Comparison of ENCODE assay signal across 19 cellular contexts in genomic region chr17:36195474-36196098, GRCh38. TPM values are rescaled to one million over a fixed set of nuclear protein-coding genes. Genes with fewer than 3 reads are reported as not detected.
DNase-seq lines count a peak whose midpoint lies in the region; ATAC-seq, FAIRE-seq and TF ChIP-seq lines count a peak whose summit lies in the region.
"Had no signal": no experiment of that assay in that cellular context is flagged by ENCODE, and none has a peak within 500 bp of the region (broad histone marks: within the 10 kb centered on the region; RNA-seq: fewer than 3 reads in every experiment).

No MANE protein-coding gene starts in this region.

- H3K9ac ChIP-seq in BLaER1 (0 out of 2 replicates have a peak overlapping the region, but pooled peaks have one; percentile 19), astrocyte (ENCODE audit: low read length) (no peak overlapping the region)

- TF ChIP-seq CTCF in astrocyte (IDR thresholded peaks at IDR 0.05; ENCODE audit: insufficient read depth, low read depth, low read length), result no peak
- TF ChIP-seq CTCF in esophagus squamous epithelium (IDR thresholded peaks at IDR 0.05), result no peak

- no peak overlapping the region for H3K4me3 ChIP-seq in BLaER1
- H3K4me3 ChIP-seq in astrocyte (ENCODE audit: insufficient read depth, low read depth, low read length), result no peak overlapping the region
- H3K4me3 ChIP-seq in esophagus squamous epithelium, result no peak overlapping the region
- no peak overlapping the region for H3K4me3 ChIP-seq in effector memory CD4-positive, alpha-beta T cell (ENCODE audit: insufficient read depth, low read depth, low read length, poor library complexity, severe bottlenecking)
- H3K4me3 ChIP-seq: hepatocyte had no signal

- TF ChIP-seq POLR2A in GM19099 (IDR thresholded peaks at IDR 0.05; ENCODE audit: extremely low read depth, insufficient read length, low read depth) (peak; percentile 26), esophagus squamous epithelium (IDR thresholded peaks at IDR 0.05) (no peak)

- H3K27me3 Mint-ChIP-seq in astrocyte (ENCODE audit: low read depth, unreplicated experiment), result peaks cover 12% of the 10 kb centered on the region
- no peaks in the 10 kb centered on the region for H3K27me3 Mint-ChIP-seq in natural killer cell treated with Interleukin-12 subunit alpha and Interleukin-12 subunit beta and Interleukin-15 and Interleukin-18, amount 100 ng/mL, for 72 hours

- H3K27me3 ChIP-seq in BLaER1 (no peaks in the 10 kb centered on the region), astrocyte (ENCODE audit: insufficient read depth, low read length) (no peaks in the 10 kb centered on the region), esophagus squamous epithelium (peaks cover 0 to 36% (median 0%) of the 10 kb centered on the region in 4 donors)
- no peaks in the 10 kb centered on the region for H3K27me3 ChIP-seq in effector memory CD4-positive, alpha-beta T cell (replicated peaks; ENCODE audit: control insufficient read depth, insufficient read depth, low read length, poor library complexity, severe bottlenecking)

- H3K4me3 Mint-ChIP-seq in astrocyte (ENCODE audit: unreplicated experiment), result no peak overlapping the region
- peak overlapping the region; percentile 72 for H3K4me3 Mint-ChIP-seq in natural killer cell treated with Interleukin-12 subunit alpha and Interleukin-12 subunit beta and Interleukin-15 and Interleukin-18, amount 100 ng/mL, for 72 hours
- H3K4me3 Mint-ChIP-seq: activated T-helper 17 cell treated with anti-CD3 and anti-CD28 coated beads, Interleukin-2, amount 50 U/mL, for 72 hours had no signal

- intact Hi-C loops in esophagus squamous epithelium (cut with DNase I), result no loop called here

- H3K4me2 ChIP-seq in BLaER1, result peak overlapping the region; percentile 82
- no peak overlapping the region for H3K4me2 ChIP-seq in astrocyte (ENCODE audit: low read length)
- H3K4me2 ChIP-seq: hepatocyte had no signal

- H3K79me2 ChIP-seq in astrocyte (ENCODE audit: insufficient read depth, low read length), result no peaks in the 10 kb centered on the region
- H3K79me2 ChIP-seq: hepatocyte had no signal

- H4K20me1 ChIP-seq in BLaER1 (no peaks in the 10 kb centered on the region), astrocyte (ENCODE audit: insufficient read depth, low read length) (no peaks in the 10 kb centered on the region)

- H3K36me3 Mint-ChIP-seq in astrocyte (ENCODE audit: low read depth, unreplicated experiment), result no peaks in the 10 kb centered on the region
- H3K36me3 Mint-ChIP-seq in natural killer cell treated with Interleukin-12 subunit alpha and Interleukin-12 subunit beta and Interleukin-15 and Interleukin-18, amount 100 ng/mL, for 72 hours, result no peaks in the 10 kb centered on the region

- H3K36me3 ChIP-seq in BLaER1 (no peaks in the 10 kb centered on the region), astrocyte (ENCODE audit: insufficient read depth, low read length) (no peaks in the 10 kb centered on the region), esophagus squamous epithelium (no peaks in the 10 kb centered on the region)
- no peaks in the 10 kb centered on the region for H3K36me3 ChIP-seq in effector memory CD4-positive, alpha-beta T cell (ENCODE audit: control insufficient read depth, insufficient read depth, low read length)

- H2AFZ ChIP-seq in astrocyte (ENCODE audit: low read depth, low read length), result no peak overlapping the region
- H2AFZ ChIP-seq: hepatocyte had no signal

- H3K9me3 ChIP-seq in BLaER1 (no peaks in the 10 kb centered on the region), astrocyte (ENCODE audit: insufficient read depth, low read depth, low read length) (no peaks in the 10 kb centered on the region), esophagus squamous epithelium (no peaks in the 10 kb centered on the region)
- no peaks in the 10 kb centered on the region for H3K9me3 ChIP-seq in effector memory CD4-positive, alpha-beta T cell (ENCODE audit: control insufficient read depth, low read length)

- H3K9me3 Mint-ChIP-seq in astrocyte (ENCODE audit: unreplicated experiment), result no peaks in the 10 kb centered on the region
- H3K9me3 Mint-ChIP-seq in natural killer cell treated with Interleukin-12 subunit alpha and Interleukin-12 subunit beta and Interleukin-15 and Interleukin-18, amount 100 ng/mL, for 72 hours, result no peaks in the 10 kb centered on the region
- H3K9me3 Mint-ChIP-seq: activated T-helper 17 cell treated with anti-CD3 and anti-CD28 coated beads, Interleukin-2, amount 50 U/mL, for 72 hours had no signal

- WGBS in esophagus squamous epithelium, 2 donors, result 59 to 82% methylated on average over 8 to 9 of the region's 10 CpGs

- H3K27ac ChIP-seq in BLaER1 (peak overlapping the region; percentile 59), astrocyte (ENCODE audit: low read depth, low read length) (no peak overlapping the region), esophagus squamous epithelium (no peak overlapping the region)
- no peak overlapping the region for H3K27ac ChIP-seq in effector memory CD4-positive, alpha-beta T cell (ENCODE audit: insufficient read depth, low read length, poor library complexity, severe bottlenecking)
- H3K27ac ChIP-seq: hepatocyte had no signal

- H3K4me1 ChIP-seq in BLaER1 (peaks cover 69% of the 10 kb centered on the region), astrocyte (ENCODE audit: insufficient read depth, low read length) (no peaks in the 10 kb centered on the region), esophagus squamous epithelium (peaks cover 0 to 14% (median 0%) of the 10 kb centered on the region in 3 donors)
- H3K4me1 ChIP-seq in effector memory CD4-positive, alpha-beta T cell (ENCODE audit: control insufficient read depth, insufficient read depth, low read length, poor library complexity, severe bottlenecking), result no peaks in the 10 kb centered on the region

- ATAC-seq in natural killer cell treated with Interleukin-12 subunit alpha and Interleukin-12 subunit beta and Interleukin-15 and Interleukin-18, amount 100 ng/mL, for 72 hours, result no peak
- no peak for ATAC-seq in GM18909 (IDR thresholded peaks at IDR 0.05; ENCODE audit: poor library complexity, unreplicated experiment)
- ATAC-seq: activated T-helper 17 cell treated with anti-CD3 and anti-CD28 coated beads, Interleukin-2, amount 50 U/mL, for 72 hours had no signal

- peaks cover 26% of the 10 kb centered on the region for H3K4me1 Mint-ChIP-seq in astrocyte (ENCODE audit: low read depth, unreplicated experiment)
- H3K4me1 Mint-ChIP-seq in natural killer cell treated with Interleukin-12 subunit alpha and Interleukin-12 subunit beta and Interleukin-15 and Interleukin-18, amount 100 ng/mL, for 72 hours (ENCODE audit: low read depth in 2 of 2), result peaks cover 72 to 91% of the 10 kb centered on the region in 2 donors

- DNase-seq in astrocyte (ENCODE audit: low read depth) (no peak), esophagus squamous epithelium (lab: John Stamatoyannopoulos, UW) (no peak), NCI-H128 (lab: John Stamatoyannopoulos, UW; ENCODE audit: unreplicated experiment) (no peak)
- no peak for DNase-seq in natural killer cell treated with Interleukin-12 subunit alpha and Interleukin-12 subunit beta and Interleukin-15 and Interleukin-18, amount 100 ng/mL, for 72 hours (ENCODE audit: low spot score)
- no peak for DNase-seq in effector memory CD4-positive, alpha-beta T cell
- DNase-seq: Calu3; left ventricle myocardium superior; NCI-H187; NCI-H524 treated with DMSO at 0.1 percent for 48 hours; stimulated activated CD4-positive, alpha-beta T cell treated with anti-CD3 and anti-CD28 coated beads, Interleukin-4, amount 100 ng/mL, for 24 hours had no signal

- H3K27ac Mint-ChIP-seq in astrocyte (ENCODE audit: unreplicated experiment), result peak overlapping the region; percentile 63
- peak overlapping the region; percentile 77 to 91 for H3K27ac Mint-ChIP-seq in natural killer cell treated with Interleukin-12 subunit alpha and Interleukin-12 subunit beta and Interleukin-15 and Interleukin-18, amount 100 ng/mL, for 72 hours
- H3K27ac Mint-ChIP-seq: activated T-helper 17 cell treated with anti-CD3 and anti-CD28 coated beads, Interleukin-2, amount 50 U/mL, for 72 hours had no signal

- FAIRE-seq in astrocyte (lab: Jason Lieb, UNC), result no peak
- FAIRE-seq: colon, RCC 7860 had no signal

RNA-seq across cellular contexts. Expression of gene CCL3L1, which starts 1.0 kb away (rescaled TPM):
- total RNA-seq in astrocyte (1.7 and 2.2 TPM in 2 replicates), esophagus squamous epithelium (1 to 10 TPM in 1 of 4 donors, not detected in 3; 3.5 TPM)
- 10 to 100 TPM; 59.6 to 82.1 TPM for total RNA-seq in natural killer cell treated with Interleukin-12 subunit alpha and Interleukin-12 subunit beta and Interleukin-15 and Interleukin-18, amount 100 ng/mL, for 72 hours
- total RNA-seq: Calu3, fibroblast of lung, left ventricle myocardium superior, LHCN-M2 had no signal

RNA-seq across cellular contexts. Expression of gene CCL4L2, which starts 15.3 kb away (rescaled TPM):
- total RNA-seq in astrocyte (48.9 TPM in 2 replicates), esophagus squamous epithelium (1 to 10 TPM in 1 of 4 donors, under 1 TPM in 2, not detected in 1; 0.35 to 1.6 (median 0.76) TPM)
- total RNA-seq in natural killer cell treated with Interleukin-12 subunit alpha and Interleukin-12 subunit beta and Interleukin-15 and Interleukin-18, amount 100 ng/mL, for 72 hours, result 10 to 100 TPM; 24.9 to 37.4 TPM
- total RNA-seq: Calu3, fibroblast of lung, left ventricle myocardium superior, LHCN-M2 had no signal

RNA-seq across cellular contexts. Expression of gene TBC1D3B, which starts 19.1 kb away (rescaled TPM):
- total RNA-seq in astrocyte, result 6.3 and 9.8 TPM in 2 replicates
- 10 to 100 TPM in 1 of 2 donors, 1 to 10 TPM in 1; 9.2 to 10.7 TPM for total RNA-seq in natural killer cell treated with Interleukin-12 subunit alpha and Interleukin-12 subunit beta and Interleukin-15 and Interleukin-18, amount 100 ng/mL, for 72 hours
- total RNA-seq in esophagus squamous epithelium, result 10 to 100 TPM in 1 of 4 donors, 1 to 10 TPM in 2, not detected in 1; 2.9 to 11.7 (median 9.4) TPM
- total RNA-seq: hepatocyte had no signal

Comparison
In these comparisons a context has a peak if more than half of its experiments do, and no peak if none do; other contexts are left out.
1. RNA of gene CCL3L1, which starts 1.0 kb away (total RNA-seq): 59.6 to 82.1 TPM in natural killer cell treated with Interleukin-12 subunit alpha and Interleukin-12 subunit beta and Interleukin-15 and Interleukin-18, amount 100 ng/mL, for 72 hours; 1.7 to 2.2 TPM in astrocyte and 3.5 TPM in esophagus squamous epithelium; every median in the first group is over 10 times any median in the second.
2. RNA of gene CCL4L2, which starts 15.3 kb away (total RNA-seq): 48.9 TPM in astrocyte and 24.9 to 37.4 TPM in natural killer cell treated with Interleukin-12 subunit alpha and Interleukin-12 subunit beta and Interleukin-15 and Interleukin-18, amount 100 ng/mL, for 72 hours; 0.35 to 1.6 TPM in esophagus squamous epithelium; every median in the first group is over 4 times any median in the second.